Comparison of ENCODE assay signal across 1 cellular context in genomic region chr5:16074358-16074757, GRCh38.
TF ChIP-seq lines count a peak whose summit lies in the region.

No MANE protein-coding gene starts in this region.

TF ChIP-seq in SK-N-SH, 30 proteins besides CTCF, POLR2A, EP300 and RAD21 (continued from another document):
- TF ChIP-seq USF2 (IDR thresholded peaks at IDR 0.05; ENCODE audit: borderline replicate concordance, low read depth, low read length) (no peak), NFIC (IDR thresholded peaks at IDR 0.05; ENCODE audit: borderline replicate concordance) (no peak), RFX5 (IDR thresholded peaks at IDR 0.05; ENCODE audit: low read length) (no peak), PBX3 (IDR thresholded peaks at IDR 0.05) (no peak), POLR2AphosphoS5 (IDR thresholded peaks at IDR 0.05; ENCODE audit: low read depth, low read length) (no peak), RXRA (IDR thresholded peaks at IDR 0.05; ENCODE audit: borderline replicate concordance, low read depth) (no peak), TCF12 (IDR thresholded peaks at IDR 0.05) (no peak), TAF1 (IDR thresholded peaks at IDR 0.05; ENCODE audit: borderline replicate concordance, low read depth, low read length) (no peak), USF1 (IDR thresholded peaks at IDR 0.05; ENCODE audit: borderline replicate concordance, low read depth) (no peak), GABPA (IDR thresholded peaks at IDR 0.05; ENCODE audit: low read depth) (no peak)
TF ChIP-seq in SK-N-SH: peak in this region for 0.
